2 cellular contexts compared by ENCODE assay signal in the genomic region with DNA sequence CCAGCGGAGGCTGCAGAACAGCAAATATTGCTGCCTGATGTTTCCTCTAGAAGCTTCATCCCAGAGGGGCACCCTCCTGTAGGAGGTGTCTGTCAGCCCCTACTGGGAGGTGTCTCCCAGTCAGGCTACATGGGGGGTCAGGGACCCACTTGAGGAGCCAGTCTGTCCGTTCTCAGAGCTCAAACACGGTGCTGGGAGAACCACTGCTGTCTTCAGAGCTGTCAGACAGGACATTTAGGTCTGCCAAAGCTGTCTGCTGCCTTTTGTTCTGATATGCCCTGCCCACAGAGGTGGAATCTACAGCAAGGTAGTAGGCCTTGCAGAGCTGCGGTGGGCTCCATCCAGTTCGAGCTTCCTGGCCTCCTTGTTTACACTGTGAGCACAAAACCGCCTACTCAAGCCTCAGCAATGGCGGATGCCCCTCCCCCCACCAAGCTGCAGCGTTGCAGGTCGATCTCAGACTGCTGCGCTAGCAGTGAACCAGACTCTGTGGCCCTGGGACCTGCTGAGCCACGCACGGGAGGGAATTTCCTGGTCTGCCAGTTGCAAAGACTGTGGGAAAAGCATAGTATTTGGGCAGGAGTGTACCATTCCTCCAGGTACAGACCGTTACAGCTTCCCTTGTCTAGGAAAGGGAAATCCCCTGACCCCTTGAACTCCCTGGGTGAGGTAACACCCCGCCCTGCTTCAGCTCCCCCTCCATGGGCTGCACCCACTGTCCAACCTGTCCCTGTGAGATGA.
TF ChIP-seq lines count a peak whose summit lies in the region.

No MANE protein-coding gene starts in this region.

TF ChIP-seq in Ishikawa, 13 proteins besides CTCF, POLR2A, EP300 and RAD21:
- TF ChIP-seq YY1 (IDR thresholded peaks at IDR 0.05; ENCODE audit: low read depth) (0 out of 2 replicates have a peak, but pooled peaks have one; percentile 27), EGR1 (IDR thresholded peaks at IDR 0.05) (no peak)

TF ChIP-seq in SK-N-SH, 30 proteins besides CTCF, POLR2A, EP300 and RAD21:
- TF ChIP-seq, protein P1, sequence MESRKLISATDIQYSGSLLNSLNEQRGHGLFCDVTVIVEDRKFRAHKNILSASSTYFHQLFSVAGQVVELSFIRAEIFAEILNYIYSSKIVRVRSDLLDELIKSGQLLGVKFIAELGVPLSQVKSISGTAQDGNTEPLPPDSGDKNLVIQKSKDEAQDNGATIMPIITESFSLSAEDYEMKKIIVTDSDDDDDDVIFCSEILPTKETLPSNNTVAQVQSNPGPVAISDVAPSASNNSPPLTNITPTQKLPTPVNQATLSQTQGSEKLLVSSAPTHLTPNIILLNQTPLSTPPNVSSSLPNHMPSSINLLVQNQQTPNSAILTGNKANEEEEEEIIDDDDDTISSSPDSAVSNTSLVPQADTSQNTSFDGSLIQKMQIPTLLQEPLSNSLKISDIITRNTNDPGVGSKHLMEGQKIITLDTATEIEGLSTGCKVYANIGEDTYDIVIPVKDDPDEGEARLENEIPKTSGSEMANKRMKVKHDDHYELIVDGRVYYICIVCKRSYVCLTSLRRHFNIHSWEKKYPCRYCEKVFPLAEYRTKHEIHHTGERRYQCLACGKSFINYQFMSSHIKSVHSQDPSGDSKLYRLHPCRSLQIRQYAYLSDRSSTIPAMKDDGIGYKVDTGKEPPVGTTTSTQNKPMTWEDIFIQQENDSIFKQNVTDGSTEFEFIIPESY (IDR thresholded peaks at IDR 0.05; ENCODE audit: borderline replicate concordance, low read depth) = no peak
- TF ChIP-seq, protein P2, sequence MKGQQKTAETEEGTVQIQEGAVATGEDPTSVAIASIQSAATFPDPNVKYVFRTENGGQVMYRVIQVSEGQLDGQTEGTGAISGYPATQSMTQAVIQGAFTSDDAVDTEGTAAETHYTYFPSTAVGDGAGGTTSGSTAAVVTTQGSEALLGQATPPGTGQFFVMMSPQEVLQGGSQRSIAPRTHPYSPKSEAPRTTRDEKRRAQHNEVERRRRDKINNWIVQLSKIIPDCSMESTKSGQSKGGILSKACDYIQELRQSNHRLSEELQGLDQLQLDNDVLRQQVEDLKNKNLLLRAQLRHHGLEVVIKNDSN (IDR thresholded peaks at IDR 0.05; ENCODE audit: borderline replicate concordance, low read depth) = no peak
- no peak for TF ChIP-seq FOXJ3 (CRISPR knock-in tag; IDR thresholded peaks at IDR 0.05)
- TF ChIP-seq, protein P3, sequence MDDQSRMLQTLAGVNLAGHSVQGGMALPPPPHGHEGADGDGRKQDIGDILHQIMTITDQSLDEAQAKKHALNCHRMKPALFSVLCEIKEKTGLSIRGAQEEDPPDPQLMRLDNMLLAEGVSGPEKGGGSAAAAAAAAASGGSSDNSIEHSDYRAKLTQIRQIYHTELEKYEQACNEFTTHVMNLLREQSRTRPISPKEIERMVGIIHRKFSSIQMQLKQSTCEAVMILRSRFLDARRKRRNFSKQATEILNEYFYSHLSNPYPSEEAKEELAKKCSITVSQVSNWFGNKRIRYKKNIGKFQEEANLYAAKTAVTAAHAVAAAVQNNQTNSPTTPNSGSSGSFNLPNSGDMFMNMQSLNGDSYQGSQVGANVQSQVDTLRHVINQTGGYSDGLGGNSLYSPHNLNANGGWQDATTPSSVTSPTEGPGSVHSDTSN (IDR thresholded peaks at IDR 0.05) = no peak
- no peak for TF ChIP-seq SMC3 (IDR thresholded peaks at IDR 0.05; ENCODE audit: low read depth, low read length)
- no peak for TF ChIP-seq GABPA (IDR thresholded peaks at IDR 0.05; ENCODE audit: low read depth)
- TF ChIP-seq, protein P4, sequence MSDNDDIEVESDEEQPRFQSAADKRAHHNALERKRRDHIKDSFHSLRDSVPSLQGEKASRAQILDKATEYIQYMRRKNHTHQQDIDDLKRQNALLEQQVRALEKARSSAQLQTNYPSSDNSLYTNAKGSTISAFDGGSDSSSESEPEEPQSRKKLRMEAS (IDR thresholded peaks at IDR 0.05; ENCODE audit: low read depth) = no peak
- TF ChIP-seq POLR2AphosphoS5 (IDR thresholded peaks at IDR 0.05; ENCODE audit: low read depth, low read length) = no peak
- TF ChIP-seq TCF12 (IDR thresholded peaks at IDR 0.05) = no peak
- TF ChIP-seq, protein P5, sequence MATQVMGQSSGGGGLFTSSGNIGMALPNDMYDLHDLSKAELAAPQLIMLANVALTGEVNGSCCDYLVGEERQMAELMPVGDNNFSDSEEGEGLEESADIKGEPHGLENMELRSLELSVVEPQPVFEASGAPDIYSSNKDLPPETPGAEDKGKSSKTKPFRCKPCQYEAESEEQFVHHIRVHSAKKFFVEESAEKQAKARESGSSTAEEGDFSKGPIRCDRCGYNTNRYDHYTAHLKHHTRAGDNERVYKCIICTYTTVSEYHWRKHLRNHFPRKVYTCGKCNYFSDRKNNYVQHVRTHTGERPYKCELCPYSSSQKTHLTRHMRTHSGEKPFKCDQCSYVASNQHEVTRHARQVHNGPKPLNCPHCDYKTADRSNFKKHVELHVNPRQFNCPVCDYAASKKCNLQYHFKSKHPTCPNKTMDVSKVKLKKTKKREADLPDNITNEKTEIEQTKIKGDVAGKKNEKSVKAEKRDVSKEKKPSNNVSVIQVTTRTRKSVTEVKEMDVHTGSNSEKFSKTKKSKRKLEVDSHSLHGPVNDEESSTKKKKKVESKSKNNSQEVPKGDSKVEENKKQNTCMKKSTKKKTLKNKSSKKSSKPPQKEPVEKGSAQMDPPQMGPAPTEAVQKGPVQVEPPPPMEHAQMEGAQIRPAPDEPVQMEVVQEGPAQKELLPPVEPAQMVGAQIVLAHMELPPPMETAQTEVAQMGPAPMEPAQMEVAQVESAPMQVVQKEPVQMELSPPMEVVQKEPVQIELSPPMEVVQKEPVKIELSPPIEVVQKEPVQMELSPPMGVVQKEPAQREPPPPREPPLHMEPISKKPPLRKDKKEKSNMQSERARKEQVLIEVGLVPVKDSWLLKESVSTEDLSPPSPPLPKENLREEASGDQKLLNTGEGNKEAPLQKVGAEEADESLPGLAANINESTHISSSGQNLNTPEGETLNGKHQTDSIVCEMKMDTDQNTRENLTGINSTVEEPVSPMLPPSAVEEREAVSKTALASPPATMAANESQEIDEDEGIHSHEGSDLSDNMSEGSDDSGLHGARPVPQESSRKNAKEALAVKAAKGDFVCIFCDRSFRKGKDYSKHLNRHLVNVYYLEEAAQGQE (IDR thresholded peaks at IDR 0.05; ENCODE audit: low read depth, low read length) = no peak
- TF ChIP-seq MXI1 (IDR thresholded peaks at IDR 0.05; ENCODE audit: low read depth, low read length) = no peak
- no peak for TF ChIP-seq GATA2 (CRISPR knock-in tag; IDR thresholded peaks at IDR 0.05)
- TF ChIP-seq SIN3A (IDR thresholded peaks at IDR 0.05; ENCODE audit: borderline replicate concordance, low read depth, low read length) = no peak
- TF ChIP-seq JUND (IDR thresholded peaks at IDR 0.05) = no peak
- no peak for TF ChIP-seq NRF1 (IDR thresholded peaks at IDR 0.05; ENCODE audit: low read depth, low read length)
- TF ChIP-seq, protein P6, sequence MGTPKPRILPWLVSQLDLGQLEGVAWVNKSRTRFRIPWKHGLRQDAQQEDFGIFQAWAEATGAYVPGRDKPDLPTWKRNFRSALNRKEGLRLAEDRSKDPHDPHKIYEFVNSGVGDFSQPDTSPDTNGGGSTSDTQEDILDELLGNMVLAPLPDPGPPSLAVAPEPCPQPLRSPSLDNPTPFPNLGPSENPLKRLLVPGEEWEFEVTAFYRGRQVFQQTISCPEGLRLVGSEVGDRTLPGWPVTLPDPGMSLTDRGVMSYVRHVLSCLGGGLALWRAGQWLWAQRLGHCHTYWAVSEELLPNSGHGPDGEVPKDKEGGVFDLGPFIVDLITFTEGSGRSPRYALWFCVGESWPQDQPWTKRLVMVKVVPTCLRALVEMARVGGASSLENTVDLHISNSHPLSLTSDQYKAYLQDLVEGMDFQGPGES (IDR thresholded peaks at IDR 0.05; ENCODE audit: low read depth, low read length) = no peak
- TF ChIP-seq YY1 (IDR thresholded peaks at IDR 0.05; ENCODE audit: low read depth) = no peak
- TF ChIP-seq FOXM1 (IDR thresholded peaks at IDR 0.05; ENCODE audit: low read depth) = no peak
